In the genomic region with DNA sequence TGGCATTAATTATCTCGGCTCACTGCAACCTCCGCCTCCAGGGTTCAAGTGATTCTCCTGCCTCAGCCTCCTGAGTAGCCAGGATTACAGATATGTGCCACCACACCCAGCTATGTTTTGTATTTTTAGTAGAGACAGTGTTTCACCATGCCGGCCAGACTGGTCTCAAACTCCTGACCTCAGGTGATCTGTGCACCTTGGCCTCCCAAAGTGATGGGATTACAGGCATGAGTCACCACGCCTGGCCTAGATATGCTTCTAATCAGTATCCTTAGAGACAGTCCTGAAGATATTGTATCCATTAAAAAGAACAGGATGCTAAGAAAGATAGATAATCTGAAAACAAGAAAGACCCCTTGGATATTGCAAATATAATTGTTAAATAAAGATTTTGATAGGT, we compare ENCODE assay signal across 18 cellular contexts. TPM values are rescaled to one million over a fixed set of nuclear protein-coding genes. Genes with fewer than 3 reads are reported as not detected.
DNase-seq lines count a peak whose midpoint lies in the region; ATAC-seq, FAIRE-seq and TF ChIP-seq lines count a peak whose summit lies in the region.
"Had no signal": no experiment of that assay in that cellular context is flagged by ENCODE, and none has a peak within 500 bp of the region (broad histone marks: within the 10 kb centered on the region; RNA-seq: fewer than 3 reads in every experiment).

No MANE protein-coding gene starts in this region.

- no peak for DNase-seq in activated naive CD4-positive, alpha-beta T cell treated with anti-CD3 and anti-CD28 coated beads for 36 hours
- no peak for DNase-seq in K562 (ENCODE audit: extremely low read depth in 1 of 4, low spot score in 3 of 4)
- DNase-seq in naive thymus-derived CD4-positive, alpha-beta T cell = no peak
- DNase-seq in trophoblast cell = peak; percentile 48 to 62
- DNase-seq in cortex of kidney (lab: John Stamatoyannopoulos, UW) = no peak
- no peak for DNase-seq in left cardiac atrium
- DNase-seq in urothelium cell line (ENCODE audit: low spot score) = no peak
- DNase-seq: CD4-positive, alpha-beta memory T cell; COR-L47; DND-41; GF-D8 had no signal

- no peak for TF ChIP-seq RAD21 in K562 (CRISPR knock-in tag; conservative IDR thresholded peaks at IDR 0.05 in 1 of 2, IDR thresholded peaks at IDR 0.05 in 1 of 2)

- ATAC-seq in K562 (no peak), left cardiac atrium (no peak)
- ATAC-seq in naive thymus-derived CD4-positive, alpha-beta T cell = no peak
- ATAC-seq: HCT116 had no signal

- H3K9me1 ChIP-seq in K562 (ENCODE audit: control insufficient read depth, insufficient read depth, low read length) = no peaks in the 10 kb centered on the region

- no peaks in the 10 kb centered on the region for H3K36me3 Mint-ChIP-seq in activated naive CD4-positive, alpha-beta T cell treated with anti-CD3 and anti-CD28 coated beads, Interleukin-2, amount 50 U/mL, for 24 hours
- H3K36me3 Mint-ChIP-seq in activated naive CD4-positive, alpha-beta T cell treated with anti-CD3 and anti-CD28 coated beads for 36 hours (ENCODE audit: low read depth) = no peaks in the 10 kb centered on the region
- H3K36me3 Mint-ChIP-seq in naive thymus-derived CD4-positive, alpha-beta T cell = no peaks in the 10 kb centered on the region
- H3K36me3 Mint-ChIP-seq: CD4-positive, alpha-beta memory T cell had no signal

- POLR2A ChIA-PET in K562 (lab: Yijun Ruan, JAX) = interaction anchor here (1.0 kb wide), 1 partner anchor 12 kb away, joined by 3 read pairs; no protein-coding TSS in a partner anchor
- POLR2A ChIA-PET in naive thymus-derived CD4-positive, alpha-beta T cell (lab: Charles Lee) = interaction anchor here (0.7 kb wide), 1 partner anchor 348 kb away, joined by 3 read pairs; no protein-coding TSS in a partner anchor

- no peak overlapping the region for H3K14ac ChIP-seq in trophoblast cell (ENCODE audit: low read length)

- no peak overlapping the region for H3K4ac ChIP-seq in trophoblast cell (ENCODE audit: low read depth, low read length)

- no peaks in the 10 kb centered on the region for H3K9me3 Mint-ChIP-seq in activated naive CD4-positive, alpha-beta T cell treated with anti-CD3 and anti-CD28 coated beads, Interleukin-2, amount 50 U/mL, for 24 hours
- H3K9me3 Mint-ChIP-seq in activated naive CD4-positive, alpha-beta T cell treated with anti-CD3 and anti-CD28 coated beads for 36 hours = no peaks in the 10 kb centered on the region
- H3K9me3 Mint-ChIP-seq in naive thymus-derived CD4-positive, alpha-beta T cell = peaks cover 0 to 2% (median 0%) of the 10 kb centered on the region in 11 donors

- H3K9ac ChIP-seq in K562 (ENCODE audit: insufficient read depth in 1 of 2, low read depth in 2 of 2, low read length in 2 of 2) (no peak overlapping the region), trophoblast cell (ENCODE audit: low read length) (no peak overlapping the region)
- H3K9ac ChIP-seq: BLaER1, GM23248 had no signal

- CTCF ChIA-PET in activated naive CD4-positive, alpha-beta T cell treated with anti-CD3 and anti-CD28 coated beads for 36 hours (lab: Charles Lee) = interaction anchor here (0.7 to 1.0 kb wide), 3 partner anchors 30 to 316 kb away, joined by 3 to 4 read pairs (median 3); no protein-coding TSS in a partner anchor
- CTCF ChIA-PET in K562 (lab: Yijun Ruan, JAX; ENCODE audit: low intra/inter-chr PET ratio) = no interaction called here
- CTCF ChIA-PET in naive thymus-derived CD4-positive, alpha-beta T cell (lab: Charles Lee) = no interaction called here

- FAIRE-seq in K562 (lab: Jason Lieb, UNC) (no peak), urothelium cell line (lab: Jason Lieb, UNC) (no peak)
- FAIRE-seq: H54, HTR-8/SVneo had no signal

- no peak overlapping the region for H2AK5ac ChIP-seq in trophoblast cell (ENCODE audit: low read length)

- H2BK5ac ChIP-seq in trophoblast cell (ENCODE audit: low read depth, low read length, poor library complexity) = no peak overlapping the region

- H4K20me1 ChIP-seq in K562 (replicated peaks; ENCODE audit: control insufficient read depth, insufficient read depth, low read length) = no peaks in the 10 kb centered on the region
- H4K20me1 ChIP-seq: BLaER1 had no signal

- no peak for TF ChIP-seq CTCF in K562 (IDR thresholded peaks at IDR 0.05 in 2 of 3, conservative IDR thresholded peaks at IDR 0.05 in 1 of 3; ENCODE audit: insufficient read depth in 2 of 3, low read depth in 1 of 3, low read length in 3 of 3)

- H3K4me3 ChIP-seq in K562 (no peak overlapping the region), trophoblast cell (ENCODE audit: low read depth, low read length) (no peak overlapping the region)
- H3K4me3 ChIP-seq in naive thymus-derived CD4-positive, alpha-beta T cell (ENCODE audit: low read length) = no peak overlapping the region
- H3K4me3 ChIP-seq: BLaER1 had no signal

- H2AFZ ChIP-seq in K562 (ENCODE audit: low read depth, low read length) = no peak overlapping the region
- no peak overlapping the region for H2AFZ ChIP-seq in trophoblast cell (ENCODE audit: insufficient read depth, low read length, poor library complexity)

- peaks cover 16 to 22% of the 10 kb centered on the region in 2 experiments; a peak in 4 of 5 replicates for H3K27me3 ChIP-seq in K562 (ENCODE audit: control insufficient read depth in 2 of 2, insufficient read depth in 2 of 2, low read length in 2 of 2)
- H3K27me3 ChIP-seq in naive thymus-derived CD4-positive, alpha-beta T cell (ENCODE audit: control insufficient read depth in 2 of 2, insufficient read depth in 2 of 2, low read length in 2 of 2) = no peaks in the 10 kb centered on the region
- no peaks in the 10 kb centered on the region for H3K27me3 ChIP-seq in trophoblast cell (ENCODE audit: insufficient read depth, low read length)
- H3K27me3 ChIP-seq: BLaER1 had no signal

- no peak overlapping the region for H2BK12ac ChIP-seq in trophoblast cell (ENCODE audit: low read length)

- H3K4me3 Mint-ChIP-seq in activated naive CD4-positive, alpha-beta T cell treated with anti-CD3 and anti-CD28 coated beads, Interleukin-2, amount 50 U/mL, for 24 hours = peak overlapping the region; percentile 15
- no peak overlapping the region for H3K4me3 Mint-ChIP-seq in activated naive CD4-positive, alpha-beta T cell treated with anti-CD3 and anti-CD28 coated beads for 36 hours
- H3K4me3 Mint-ChIP-seq in naive thymus-derived CD4-positive, alpha-beta T cell = peak overlapping the region in 6 of 10 donors; percentile 79 to 85 (median 82)

- H3K18ac ChIP-seq in trophoblast cell (ENCODE audit: low read length) = no peak overlapping the region

- H3K36me3 ChIP-seq in K562 (ENCODE audit: control insufficient read depth, insufficient read depth, low read length) = no peaks in the 10 kb centered on the region
- no peaks in the 10 kb centered on the region for H3K36me3 ChIP-seq in naive thymus-derived CD4-positive, alpha-beta T cell (ENCODE audit: control insufficient read depth in 2 of 3, insufficient read depth in 3 of 3, low read length in 3 of 3)
- no peaks in the 10 kb centered on the region for H3K36me3 ChIP-seq in trophoblast cell (ENCODE audit: control insufficient read depth in 1 of 2, insufficient read depth in 2 of 2, low read length in 2 of 2)
- H3K36me3 ChIP-seq: BLaER1 had no signal

- peaks cover 0 to 5% of the 10 kb centered on the region in 2 experiments; a peak in 1 of 5 replicates for H3K4me1 ChIP-seq in K562 (replicated peaks in 1 of 2; ENCODE audit: control insufficient read depth in 2 of 2, insufficient read depth in 2 of 2, low read length in 2 of 2)
- peaks cover 0 to 5% of the 10 kb centered on the region in 2 donors for H3K4me1 ChIP-seq in naive thymus-derived CD4-positive, alpha-beta T cell (ENCODE audit: control insufficient read depth in 2 of 2, insufficient read depth in 2 of 2, low read length in 2 of 2)
- no peaks in the 10 kb centered on the region for H3K4me1 ChIP-seq in trophoblast cell (ENCODE audit: control insufficient read depth in 1 of 2, insufficient read depth in 2 of 2, low read length in 2 of 2)

- H4K12ac ChIP-seq in trophoblast cell (ENCODE audit: low read depth, low read length) = no peak overlapping the region

- no peak overlapping the region for H3K23ac ChIP-seq in trophoblast cell (ENCODE audit: low read length)

- no peak for TF ChIP-seq EP300 in K562 (IDR thresholded peaks at IDR 0.05; ENCODE audit: low read length)

- in situ Hi-C loops in K562 (cut with MboI) = no loop called here

- H3K4me1 Mint-ChIP-seq in activated naive CD4-positive, alpha-beta T cell treated with anti-CD3 and anti-CD28 coated beads, Interleukin-2, amount 50 U/mL, for 24 hours = peaks cover 34% of the 10 kb centered on the region
- H3K4me1 Mint-ChIP-seq in activated naive CD4-positive, alpha-beta T cell treated with anti-CD3 and anti-CD28 coated beads for 36 hours (ENCODE audit: low read depth) = peaks cover 42% of the 10 kb centered on the region
- peaks cover 9 to 49% (median 28%) of the 10 kb centered on the region in 7 donors for H3K4me1 Mint-ChIP-seq in naive thymus-derived CD4-positive, alpha-beta T cell

- TF ChIP-seq POLR2A in K562 (conservative IDR thresholded peaks at IDR 0.05) = no peak

- no peak overlapping the region for H3K27ac Mint-ChIP-seq in activated naive CD4-positive, alpha-beta T cell treated with anti-CD3 and anti-CD28 coated beads, Interleukin-2, amount 50 U/mL, for 24 hours
- H3K27ac Mint-ChIP-seq in activated naive CD4-positive, alpha-beta T cell treated with anti-CD3 and anti-CD28 coated beads for 36 hours = no peak overlapping the region
- H3K27ac Mint-ChIP-seq in naive thymus-derived CD4-positive, alpha-beta T cell = peak overlapping the region in 1 of 9 donors; percentile 55

- H3K79me2 ChIP-seq in K562 (ENCODE audit: control insufficient read depth, insufficient read depth, low read length) (no peaks in the 10 kb centered on the region), trophoblast cell (ENCODE audit: control insufficient read depth, insufficient read depth, low read length, poor library complexity) (no peaks in the 10 kb centered on the region)

- no peaks in the 10 kb centered on the region for H3K79me1 ChIP-seq in trophoblast cell (ENCODE audit: low read length)

- H4K8ac ChIP-seq in trophoblast cell (ENCODE audit: low read depth, low read length) = no peak overlapping the region

- no peak overlapping the region for H4K91ac ChIP-seq in trophoblast cell (ENCODE audit: low read depth, low read length)

- no TSS peak for BruUV-seq in K562 (replicated peaks; lab: Mats Ljungman, UMichigan)

- H3K9me3 ChIP-seq in K562 (replicated peaks; ENCODE audit: control insufficient read depth, insufficient read depth, low read depth, low read length) = no peaks in the 10 kb centered on the region
- no peaks in the 10 kb centered on the region for H3K9me3 ChIP-seq in naive thymus-derived CD4-positive, alpha-beta T cell (ENCODE audit: control insufficient read depth in 2 of 3, low read length in 3 of 3)
- no peaks in the 10 kb centered on the region for H3K9me3 ChIP-seq in trophoblast cell (ENCODE audit: insufficient read depth, low read depth, low read length)
- H3K9me3 ChIP-seq: BLaER1 had no signal

- intact Hi-C loops in activated naive CD4-positive, alpha-beta T cell treated with anti-CD3 and anti-CD28 coated beads for 36 hours (cut with micrococcal nuclease) = no loop called here
- intact Hi-C loops in K562 (cut with micrococcal nuclease) = loop anchor here (5.0 kb wide), 1 partner anchor 303 kb away; no protein-coding TSS in a partner anchor
- intact Hi-C loops in naive thymus-derived CD4-positive, alpha-beta T cell (cut with micrococcal nuclease) = no loop called here
- intact Hi-C loops in left cardiac atrium (cut with DNase I) = no loop called here

- H3K4me2 ChIP-seq in K562 (ENCODE audit: insufficient read depth, low read length) (no peak overlapping the region), trophoblast cell (ENCODE audit: low read length) (no peak overlapping the region)

- WGBS in K562 (ENCODE audit: insufficient coverage, low coverage, missing lambda C conversion rate) = 1% methylated on average over 4 of the region's 4 CpGs
- WGBS in trophoblast cell (ENCODE audit: extremely low coverage, insufficient coverage, insufficient read length) = no CpG with 5 or more reads among the region's 4 CpGs

- no peaks in the 10 kb centered on the region for H3K27me3 Mint-ChIP-seq in activated naive CD4-positive, alpha-beta T cell treated with anti-CD3 and anti-CD28 coated beads, Interleukin-2, amount 50 U/mL, for 24 hours
- peaks cover 13% of the 10 kb centered on the region for H3K27me3 Mint-ChIP-seq in activated naive CD4-positive, alpha-beta T cell treated with anti-CD3 and anti-CD28 coated beads for 36 hours (ENCODE audit: low read depth)
- peaks cover 0 to 26% (median 0%) of the 10 kb centered on the region in 5 donors for H3K27me3 Mint-ChIP-seq in naive thymus-derived CD4-positive, alpha-beta T cell

- H2BK120ac ChIP-seq in trophoblast cell (ENCODE audit: insufficient read depth, low read length, poor library complexity) = no peak overlapping the region

- H3K27ac ChIP-seq in K562 (ENCODE audit: extremely low read depth, low read depth, low read length) = no peak overlapping the region
- no peak overlapping the region for H3K27ac ChIP-seq in naive thymus-derived CD4-positive, alpha-beta T cell (ENCODE audit: low read depth, low read length)
- no peak overlapping the region for H3K27ac ChIP-seq in trophoblast cell (ENCODE audit: low read depth, low read length)
- H3K27ac ChIP-seq: 22Rv1, BLaER1, GM23248 had no signal

RNA-seq across cellular contexts. Expression of gene IPCEF1, which starts 3.1 kb away (rescaled TPM):
- 10 to 100 TPM; 24.4 to 25.2 TPM for total RNA-seq in activated naive CD4-positive, alpha-beta T cell treated with anti-CD3 and anti-CD28 coated beads for 36 hours
- total RNA-seq in K562 (2011; cell fraction: chromatin; rRNA removed; ENCODE audit: low replicate concordance) = not detected in 2 replicates
- not detected in 2 replicates for total RNA-seq in K562 (2011; cell fraction: nucleolus; rRNA removed)
- total RNA-seq in K562 (2011; cell fraction: nucleoplasm; rRNA removed) = not detected in 2 replicates
- total RNA-seq in K562 (2014; rRNA removed) (not detected in 2 replicates), K562 (2014; rRNA removed; fragmentation: Illumina TruSeq; extraction: Trizol) (not detected in 2 replicates), K562 (2015; rRNA removed; fragmentation: Illumina TruSeq; extraction: Trizol) (0.14 TPM in 1 of 2 replicates, not detected in the other), K562 (2021) (0.02 and 0.18 TPM in 2 replicates), left cardiac atrium (1 to 10 TPM in 1 of 2 donors, under 1 TPM in 1; 0.99 to 1.2 TPM)
- polyA plus RNA-seq in K562 (2011; rRNA removed) (not detected in 2 replicates), K562 (2014; fragmentation: Illumina TruSeq; extraction: Trizol) (not detected in 2 replicates), K562 (2014; fragmentation: Nextera tagmentation; extraction: Ambion mirVana) (not detected), K562 (2014; rRNA removed) (not detected in 2 replicates)
- polyA plus RNA-seq in K562 (2011; cell fraction: cytosol; rRNA removed) = 0.10 TPM in 1 of 2 replicates, not detected in the other
- polyA plus RNA-seq in K562 (2011; cell fraction: nucleus; rRNA removed) = not detected in 2 replicates
- not detected in 2 replicates for polyA plus RNA-seq in K562 (2012)
- polyA minus RNA-seq in K562 (2011; rRNA and poly(A)+ RNA removed) = 0.11 and 0.18 TPM in 2 replicates
- not detected in 2 replicates for polyA minus RNA-seq in K562 (2011; cell fraction: cytosol; rRNA and poly(A)+ RNA removed)
- not detected in 2 replicates for polyA minus RNA-seq in K562 (2011; cell fraction: nucleus; rRNA and poly(A)+ RNA removed)
- 100 to 1,000 TPM in 2 of 5 experiments, 10 to 100 TPM in 3; 12.0 to 122 (median 83.0) TPM for total RNA-seq in naive thymus-derived CD4-positive, alpha-beta T cell
- 100 to 1,000 TPM in 1 of 2 donors, 10 to 100 TPM in 1; 99.7 to 113 TPM for polyA plus RNA-seq in naive thymus-derived CD4-positive, alpha-beta T cell
- 0.03 and 0.07 TPM in 2 replicates for polyA plus RNA-seq in trophoblast cell (2013)
- total RNA-seq: GM23248 had no signal
- polyA plus RNA-seq: GM23248 had no signal

Comparison
In these comparisons a context has a peak if more than half of its experiments do, and no peak if none do; other contexts are left out.
1. DNase-seq: peak in trophoblast cell (2 of 2); none in activated naive CD4-positive, alpha-beta T cell treated with anti-CD3 and anti-CD28 coated beads for 36 hours (single experiment), K562 (0 of 4), naive thymus-derived CD4-positive, alpha-beta T cell (0 of 9), cortex of kidney (single experiment), left cardiac atrium (single experiment) and urothelium cell line (single experiment).
2. RNA of gene IPCEF1, which starts 3.1 kb away (total RNA-seq): 12.0 to 122 TPM in naive thymus-derived CD4-positive, alpha-beta T cell and 24.4 to 25.2 TPM in activated naive CD4-positive, alpha-beta T cell treated with anti-CD3 and anti-CD28 coated beads for 36 hours; 0.99 to 1.2 TPM in left cardiac atrium and 0.02 to 0.18 TPM in K562; every median in the first group is over 4 times any median in the second.